ENCODE assay signal across 19 cellular contexts in the genomic region with DNA sequence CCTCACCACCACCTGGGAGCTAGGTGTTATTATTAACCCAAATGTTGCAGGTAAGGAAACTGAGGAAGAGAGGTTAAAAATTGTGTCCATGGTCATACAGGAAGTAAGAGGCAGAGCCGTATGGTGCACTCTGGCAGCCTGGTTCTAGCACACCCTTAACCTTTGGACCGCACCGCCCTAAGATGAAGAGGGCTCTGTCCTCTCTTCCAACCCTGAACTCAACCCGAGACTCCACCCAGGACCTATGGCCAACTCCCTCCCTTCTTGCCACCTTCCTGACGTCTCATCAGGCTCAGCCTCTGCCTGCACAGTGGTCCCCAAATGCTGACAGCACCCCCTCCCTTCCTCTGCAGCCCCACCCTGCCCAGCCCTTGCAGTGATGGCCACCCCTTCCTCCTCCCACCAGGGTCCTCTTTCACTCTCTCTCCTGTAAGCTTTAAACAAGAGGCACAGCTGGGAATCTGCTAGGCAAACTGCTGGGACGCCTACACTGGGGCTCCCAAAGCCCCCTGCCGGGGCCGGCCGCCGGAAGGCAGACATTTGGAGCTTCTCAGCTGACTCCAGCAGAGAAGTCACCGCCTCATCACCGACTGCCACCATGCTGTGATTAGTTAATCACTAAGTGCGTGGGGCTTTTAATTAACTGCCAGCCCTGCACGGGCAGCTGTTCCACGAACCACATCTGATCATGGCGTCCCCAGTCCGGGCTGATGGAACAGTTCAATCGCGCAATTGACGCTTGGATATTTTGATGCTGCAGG. TPM values are rescaled to one million over a fixed set of nuclear protein-coding genes. Genes with fewer than 3 reads are reported as not detected.
A peak's percentile ranks its signal among the peaks of the same experiment; 100 is the strongest.
DNase-seq lines count a peak whose midpoint lies in the region; TF ChIP-seq lines count a peak whose summit lies in the region.
"Had no signal": no experiment of that assay in that cellular context is flagged by ENCODE, and none has a peak within 500 bp of the region (broad histone marks: within the 10 kb centered on the region; RNA-seq: fewer than 3 reads in every experiment).

No MANE protein-coding gene starts in this region.

- H3K4me1 ChIP-seq in A673 (ENCODE audit: insufficient read depth, low read length, poor library complexity, severe bottlenecking) (peaks cover 7% of the 10 kb centered on the region), HEK293 (ENCODE audit: control insufficient read depth, insufficient read depth, low read length) (no peaks in the 10 kb centered on the region)
- H3K4me1 ChIP-seq: BE2C, HAP-1 had no signal

- no peaks in the 10 kb centered on the region for H3K9me3 ChIP-seq in A673 (ENCODE audit: low read depth, low read length, poor library complexity, severe bottlenecking)
- H3K9me3 ChIP-seq in HEK293 (ENCODE audit: control insufficient read depth, insufficient read depth, low read depth, low read length): no peaks in the 10 kb centered on the region
- H3K9me3 ChIP-seq: BE2C, HAP-1, SK-N-SH had no signal

- POLR2A ChIA-PET in A673 (lab: Charles Lee; ENCODE audit: low non-redundant PET) (interaction anchor here (0.5 kb wide), 1 partner anchor 1587 kb away, joined by 8 read pairs; no protein-coding TSS in a partner anchor), HEK293 (lab: Yijun Ruan, JAX) (no interaction called here)

- TF ChIP-seq CTCF in A673 (conservative IDR thresholded peaks at IDR 0.05; ENCODE audit: low read depth, low read length) (no peak), HEK293 (tag by site-specific recombination; IDR thresholded peaks at IDR 0.05) (no peak), brain microvascular endothelial cell (IDR thresholded peaks at IDR 0.05; ENCODE audit: low read depth, low read length, missing control alignments) (no peak)

- peak; percentile 66 for DNase-seq in A673 (ENCODE audit: low spot score)
- DNase-seq in NCI-H524 treated with DMSO at 0.1 percent for 48 hours (lab: John Stamatoyannopoulos, UW): peak; percentile 65
- DNase-seq in mesenteric fat pad (ENCODE audit: low spot score): peak; percentile 72
- no peak for DNase-seq in cerebellar cortex (ENCODE audit: low spot score)
- DNase-seq in brain microvascular endothelial cell: no peak
- DNase-seq in GM03348 (ENCODE audit: low spot score): no peak
- DNase-seq: BE2C; CD4-positive, alpha-beta memory T cell; EL; KBM-7; NCI-H1048; NCI-H1930; NCI-H226; SK-N-SH had no signal

- no TSS peak for BruUV-seq in A673 (replicated peaks; lab: Mats Ljungman, UMichigan)

- in situ Hi-C loops in brain microvascular endothelial cell (cut with HindIII; ENCODE audit: low pct_ligation_motif_present, low sequenced_read_pairs): no loop called here

- H3K27ac ChIP-seq in A673 (ENCODE audit: low read depth, low read length, poor library complexity, severe bottlenecking) (no peak overlapping the region), HEK293 (ENCODE audit: extremely low read depth, low read depth, low read length) (no peak overlapping the region), brain microvascular endothelial cell (no peak overlapping the region)

- intact Hi-C loops in A673 (cut with micrococcal nuclease; ENCODE audit: unreplicated experiment): no loop called here

- peaks cover 16% of the 10 kb centered on the region for H3K27me3 ChIP-seq in A673 (replicated peaks; ENCODE audit: insufficient read depth, low read depth, low read length, poor library complexity)
- H3K27me3 ChIP-seq in brain microvascular endothelial cell (replicated peaks): no peaks in the 10 kb centered on the region

- H3K36me3 ChIP-seq in A673 (ENCODE audit: insufficient read depth, low read length, poor library complexity, severe bottlenecking): no peaks in the 10 kb centered on the region
- H3K36me3 ChIP-seq in HEK293 (ENCODE audit: control insufficient read depth in 2 of 2, insufficient read depth in 1 of 2, low read length in 2 of 2): no peaks in the 10 kb centered on the region
- no peaks in the 10 kb centered on the region for H3K36me3 ChIP-seq in brain microvascular endothelial cell (replicated peaks)
- H3K36me3 ChIP-seq: BE2C, HAP-1 had no signal

- no peak overlapping the region for H3K4me3 ChIP-seq in A673 (ENCODE audit: low read depth, low read length, poor library complexity, severe bottlenecking)
- no peak overlapping the region for H3K4me3 ChIP-seq in HEK293 (ENCODE audit: low read depth, low read length)
- no peak overlapping the region for H3K4me3 ChIP-seq in brain microvascular endothelial cell (ENCODE audit: low read depth, low read length)
- H3K4me3 ChIP-seq: HAP-1 had no signal

- CTCF ChIA-PET in A673 (lab: Charles Lee) (no interaction called here), HEK293 (lab: Yijun Ruan, JAX) (interaction anchor here (0.7 kb wide), 1 partner anchor 201 kb away, joined by 3 read pairs; no protein-coding TSS in a partner anchor)

TF ChIP-seq in HEK293, 187 proteins besides CTCF, POLR2A, EP300 and RAD21 (continues in another document):
- TF ChIP-seq ZBTB20 (tag by site-specific recombination; IDR thresholded peaks at IDR 0.05): no peak
- no peak for TF ChIP-seq ZBTB17 (tag by site-specific recombination; IDR thresholded peaks at IDR 0.05)
- TF ChIP-seq ZFP69B (tag by site-specific recombination; IDR thresholded peaks at IDR 0.05): no peak
- peak; percentile 25; the same call in 1 of the 2 replicates for TF ChIP-seq KLF1 (tag by site-specific recombination; IDR thresholded peaks at IDR 0.05)
- no peak for TF ChIP-seq YY1 (tag by site-specific recombination; IDR thresholded peaks at IDR 0.05)
- no peak for TF ChIP-seq YY2 (tag by site-specific recombination; IDR thresholded peaks at IDR 0.05)
- no peak for TF ChIP-seq ZNF561 (tag by site-specific recombination; IDR thresholded peaks at IDR 0.05; ENCODE audit: borderline replicate concordance)
- TF ChIP-seq ZIC2 (tag by site-specific recombination; IDR thresholded peaks at IDR 0.05): peak; percentile 79
- no peak for TF ChIP-seq GLIS2 (tag by site-specific recombination; IDR thresholded peaks at IDR 0.05)
- no peak for TF ChIP-seq ZNF266 (tag by site-specific recombination; IDR thresholded peaks at IDR 0.05; ENCODE audit: low read depth)
- TF ChIP-seq ZNF785 (tag by site-specific recombination; IDR thresholded peaks at IDR 0.05): no peak
- TF ChIP-seq, protein P1, sequence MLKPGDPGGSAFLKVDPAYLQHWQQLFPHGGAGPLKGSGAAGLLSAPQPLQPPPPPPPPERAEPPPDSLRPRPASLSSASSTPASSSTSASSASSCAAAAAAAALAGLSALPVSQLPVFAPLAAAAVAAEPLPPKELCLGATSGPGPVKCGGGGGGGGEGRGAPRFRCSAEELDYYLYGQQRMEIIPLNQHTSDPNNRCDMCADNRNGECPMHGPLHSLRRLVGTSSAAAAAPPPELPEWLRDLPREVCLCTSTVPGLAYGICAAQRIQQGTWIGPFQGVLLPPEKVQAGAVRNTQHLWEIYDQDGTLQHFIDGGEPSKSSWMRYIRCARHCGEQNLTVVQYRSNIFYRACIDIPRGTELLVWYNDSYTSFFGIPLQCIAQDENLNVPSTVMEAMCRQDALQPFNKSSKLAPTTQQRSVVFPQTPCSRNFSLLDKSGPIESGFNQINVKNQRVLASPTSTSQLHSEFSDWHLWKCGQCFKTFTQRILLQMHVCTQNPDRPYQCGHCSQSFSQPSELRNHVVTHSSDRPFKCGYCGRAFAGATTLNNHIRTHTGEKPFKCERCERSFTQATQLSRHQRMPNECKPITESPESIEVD (tag by site-specific recombination; IDR thresholded peaks at IDR 0.05): no peak
- no peak for TF ChIP-seq ZNF555 (tag by site-specific recombination; conservative IDR thresholded peaks at IDR 0.05)
- TF ChIP-seq ZNF76 (tag by site-specific recombination; IDR thresholded peaks at IDR 0.05; ENCODE audit: borderline replicate concordance, low read depth): no peak
- TF ChIP-seq ZNF175 (tag by site-specific recombination; IDR thresholded peaks at IDR 0.05): no peak
- TF ChIP-seq OSR2 (tag by site-specific recombination; IDR thresholded peaks at IDR 0.05): no peak
- no peak for TF ChIP-seq PRDM4 (tag by site-specific recombination; IDR thresholded peaks at IDR 0.05)
- no peak for TF ChIP-seq ZNF580 (tag by site-specific recombination; IDR thresholded peaks at IDR 0.05)
- peak; percentile 94 for TF ChIP-seq ZNF335 (tag by site-specific recombination; conservative IDR thresholded peaks at IDR 0.05)
- TF ChIP-seq ZNF704 (tag by site-specific recombination; IDR thresholded peaks at IDR 0.05): no peak
- no peak for TF ChIP-seq KLF16 (tag by site-specific recombination; IDR thresholded peaks at IDR 0.05)
- no peak for TF ChIP-seq ZBTB1 (tag by site-specific recombination; IDR thresholded peaks at IDR 0.05)

RNA-seq across cellular contexts. Expression of gene C16orf78, which starts 16.7 kb away (rescaled TPM):
- total RNA-seq in A673 (2021) (not detected in 2 replicates), mesenteric fat pad (not detected)
- total RNA-seq: CD4-positive, alpha-beta memory T cell; M059J; Right ventricle myocardium superior; T-helper 1 cell treated with Interleukin-12 subunit alpha and Interleukin-12 subunit beta and Interleukin-4 antibody, amounts not matched to agents 30 ng/mL and 1 ng/mL, for 36 hours had no signal

Comparison
In these comparisons a context has a peak if more than half of its experiments do, and no peak if none do; other contexts are left out.
1. DNase-seq: peak in A673 (single experiment), NCI-H524 treated with DMSO at 0.1 percent for 48 hours (single experiment) and mesenteric fat pad (single experiment); none in cerebellar cortex (single experiment), brain microvascular endothelial cell (single experiment) and GM03348 (single experiment).